In the genomic region with DNA sequence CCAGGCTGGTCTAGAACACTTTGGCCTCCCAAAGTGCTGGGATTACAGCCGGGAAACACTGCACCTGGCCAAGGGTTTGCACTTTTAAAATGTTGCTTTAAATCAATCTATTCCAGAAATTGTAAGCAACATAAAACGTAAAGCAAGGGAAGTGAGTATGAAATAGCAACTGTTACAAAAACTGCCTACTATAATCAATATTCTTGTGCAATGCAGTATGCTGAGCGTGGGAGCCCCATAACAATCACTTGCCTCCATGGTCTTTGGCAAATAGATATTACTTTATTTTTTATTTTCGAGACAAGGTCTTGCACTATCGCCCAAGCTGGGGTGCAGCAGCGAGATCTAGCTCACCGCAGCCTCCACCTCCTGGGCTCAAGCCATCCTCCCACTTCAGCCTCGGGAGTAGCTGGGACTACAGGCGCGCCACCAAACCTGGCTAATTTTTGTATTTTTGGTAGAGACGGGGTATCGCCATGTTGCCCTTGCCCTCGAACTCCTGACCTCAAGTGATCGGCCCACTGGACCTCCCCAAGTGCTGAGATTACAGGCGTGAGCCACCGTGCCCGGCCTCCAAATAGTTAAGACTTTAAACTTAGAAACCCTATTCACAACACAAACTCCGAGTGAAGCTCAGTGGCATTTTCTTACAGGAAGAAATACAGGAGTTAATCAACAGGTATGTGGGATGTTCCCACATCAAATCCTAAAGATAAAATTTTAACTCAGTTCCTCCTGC, we compare ENCODE assay signal across 8 cellular contexts. TPM values are rescaled to one million over a fixed set of nuclear protein-coding genes. Genes with fewer than 3 reads are reported as not detected.
A peak's percentile ranks its signal among the peaks of the same experiment; 100 is the strongest.
DNase-seq lines count a peak whose midpoint lies in the region; ATAC-seq and TF ChIP-seq lines count a peak whose summit lies in the region.

No MANE protein-coding gene starts in this region.

- H3K36me3 ChIP-seq in tibial nerve, result no peaks in the 10 kb centered on the region

- no peak for TF ChIP-seq POLR2A in tibial nerve (IDR thresholded peaks at IDR 0.05)

- DNase-seq in RKO (ENCODE audit: low spot score) (peak; percentile 34), choroid plexus epithelial cell (ENCODE audit: low read depth) (no peak), tibial nerve (ENCODE audit: low spot score in 2 of 2) (no peak), NCI-H1694 (lab: John Stamatoyannopoulos, UW) (no peak)

- H3K9me3 ChIP-seq in mononuclear cell (ENCODE audit: low read depth, low read length) (no peaks in the 10 kb centered on the region), tibial nerve (peaks cover 0 to 4% (median 1%) of the 10 kb centered on the region in 4 donors)

- H3K4me1 ChIP-seq in mononuclear cell (ENCODE audit: insufficient read depth, low read length), result peaks cover 21% of the 10 kb centered on the region
- peaks cover 0 to 39% (median 25%) of the 10 kb centered on the region in 4 donors for H3K4me1 ChIP-seq in tibial nerve

- TF ChIP-seq EP300 in tibial nerve (IDR thresholded peaks at IDR 0.05), result no peak

- H3K4me3 ChIP-seq in choroid plexus epithelial cell (ENCODE audit: low read depth, low read length), result peak overlapping the region; percentile 99
- H3K4me3 ChIP-seq in mononuclear cell (ENCODE audit: low read length), result peak overlapping the region; percentile 77
- H3K4me3 ChIP-seq in tibial nerve, result peak overlapping the region; percentile 72 to 94 (median 84)

- H3K27me3 ChIP-seq in mononuclear cell (ENCODE audit: insufficient read depth, low read length), result no peaks in the 10 kb centered on the region
- no peaks in the 10 kb centered on the region for H3K27me3 ChIP-seq in tibial nerve

- 41 to 47% methylated on average over 18 of the region's 18 CpGs for WGBS in tibial nerve, 2 donors

- no peak for TF ChIP-seq CTCF in choroid plexus epithelial cell (conservative IDR thresholded peaks at IDR 0.05; ENCODE audit: low read depth, low read length)
- no peak for TF ChIP-seq CTCF in tibial nerve (IDR thresholded peaks at IDR 0.05)

- peak overlapping the region; percentile 88 to 98 (median 96) for H3K27ac ChIP-seq in tibial nerve

- ATAC-seq in GM19395 (IDR thresholded peaks at IDR 0.05; ENCODE audit: unreplicated experiment), result peak; percentile 1
- no peak for ATAC-seq in GM21360 (IDR thresholded peaks at IDR 0.05; ENCODE audit: unreplicated experiment)
- ATAC-seq in HG02885 (IDR thresholded peaks at IDR 0.05; ENCODE audit: poor library complexity, unreplicated experiment), result no peak

RNA-seq across cellular contexts. Expression of a gene that starts 1.2 kb away (rescaled TPM):
- 91.3 TPM for total RNA-seq in mononuclear cell
- total RNA-seq in tibial nerve, result 10 to 100 TPM; 29.7 to 45.4 (median 31.9) TPM
